In the genomic region with DNA sequence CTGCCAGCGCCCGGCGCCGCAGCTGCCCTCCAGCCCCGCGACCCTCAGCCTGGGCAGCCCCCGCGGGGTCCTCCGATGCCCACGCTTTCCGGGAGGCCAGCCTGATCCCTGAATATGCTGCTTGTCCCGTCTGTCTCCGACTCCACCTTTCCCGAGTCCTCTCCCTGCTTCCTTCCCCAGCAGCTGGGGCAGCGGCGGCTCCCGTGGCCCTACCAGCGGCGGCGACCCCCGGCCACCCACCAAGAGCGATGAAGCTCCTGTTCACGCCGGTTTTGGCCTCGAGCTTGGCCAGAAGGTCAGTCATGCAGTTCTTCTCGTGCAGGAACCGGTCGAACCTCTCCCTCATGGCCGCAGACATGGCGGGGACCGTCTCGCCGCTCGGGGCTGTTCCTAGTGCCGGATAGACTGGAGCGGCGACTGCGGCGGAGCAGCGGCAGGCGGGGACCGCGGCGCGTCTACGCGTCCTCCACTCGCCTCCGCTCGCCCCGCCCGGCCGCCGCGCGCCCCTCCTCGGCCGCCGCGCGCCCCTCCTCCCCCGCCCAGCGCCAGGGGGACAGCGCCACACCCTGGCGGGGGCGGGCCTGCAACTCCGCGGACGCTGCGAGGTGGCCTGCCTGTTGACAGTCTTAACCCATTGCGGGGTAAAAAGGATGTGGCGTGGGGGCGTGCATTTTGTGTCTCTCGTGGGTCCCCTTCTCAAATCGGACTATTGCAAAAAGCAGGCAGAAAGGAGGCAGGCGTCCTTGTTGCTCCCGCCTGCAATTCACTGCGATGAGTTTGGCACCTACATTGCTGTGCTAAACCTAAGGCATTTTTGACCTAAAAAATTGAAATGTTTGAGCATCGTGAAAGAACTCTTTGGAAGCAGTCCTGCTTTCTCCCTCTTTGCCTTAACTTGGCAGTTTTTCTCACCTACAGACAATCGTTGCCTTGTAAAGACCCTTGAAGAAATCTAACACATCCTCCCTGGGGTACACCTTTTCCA, we compare ENCODE assay signal across 8 cellular contexts. TPM values are rescaled to one million over a fixed set of nuclear protein-coding genes. Genes with fewer than 3 reads are reported as not detected.
A peak's percentile ranks its signal among the peaks of the same experiment; 100 is the strongest.
DNase-seq lines count a peak whose midpoint lies in the region; ATAC-seq and TF ChIP-seq lines count a peak whose summit lies in the region.

Gene REEP5 (minus strand): TSS at position 395 of the 985 bp plus-strand sequence. CDS start 37 bp downstream, at position 358.

- H3K27ac ChIP-seq in PC-9 (peak within 1 kb of the TSS; percentile 53), esophagus (ENCODE audit: low read depth in 2 of 2, low read length in 1 of 2) (peak within 1 kb of the TSS; percentile 90 to 96), muscle layer of duodenum (ENCODE audit: low read length) (peak within 1 kb of the TSS; percentile 90)

- no peaks in the 10 kb centered on the region for H3K27me3 Mint-ChIP-seq in activated T-cell treated with anti-CD3 and anti-CD28 coated beads, Interleukin-2, amount 50 U/mL, for 24 hours

- peaks cover 23% of the 10 kb centered on the region for H3K79me2 ChIP-seq in PC-9 (ENCODE audit: low read depth)

- peaks cover 64% of the 10 kb centered on the region for H3K4me1 Mint-ChIP-seq in activated T-cell treated with anti-CD3 and anti-CD28 coated beads, Interleukin-2, amount 50 U/mL, for 24 hours (ENCODE audit: low read depth)

- 1% methylated on average over 44 to 80 of the region's 80 CpGs for WGBS in esophagus, 2 donors

- no peaks in the 10 kb centered on the region for H3K9me2 ChIP-seq in PC-9 (ENCODE audit: insufficient read depth)

- H3F3A ChIP-seq in PC-9 (ENCODE audit: insufficient read depth, low read depth) = peaks cover 4% of the 10 kb centered on the region; the same call in 1 of the 2 replicates

- H3K27me3 ChIP-seq in PC-9 (ENCODE audit: insufficient read depth, low read depth) = no peaks in the 10 kb centered on the region
- no peaks in the 10 kb centered on the region for H3K27me3 ChIP-seq in esophagus (ENCODE audit: control insufficient read depth in 1 of 2, insufficient read depth in 2 of 2, low read length in 2 of 2)
- H3K27me3 ChIP-seq in muscle layer of duodenum (ENCODE audit: low read depth, low read length) = no peaks in the 10 kb centered on the region

- intact Hi-C loops in PC-9 (cut with micrococcal nuclease; ENCODE audit: unreplicated experiment) = loop anchor here (1.0 to 5.0 kb wide), 4 partner anchors 36 to 760 kb away; partner anchors contain the start of gene DCP2

- no TSS peak for BruUV-seq in PC-9 (replicated peaks; lab: Mats Ljungman, UMichigan)

- no peaks in the 10 kb centered on the region for H4K20me1 ChIP-seq in PC-9 (ENCODE audit: insufficient read depth)

- peak within 1 kb of the TSS; percentile 97 for H3K27ac Mint-ChIP-seq in activated T-cell treated with anti-CD3 and anti-CD28 coated beads, Interleukin-2, amount 50 U/mL, for 24 hours

- H3K36me3 ChIP-seq in PC-9 (ENCODE audit: low read depth) = no peaks in the 10 kb centered on the region
- H3K36me3 ChIP-seq in esophagus (ENCODE audit: control insufficient read depth in 2 of 2, insufficient read depth in 2 of 2, low read length in 1 of 2) = peaks cover 1 to 3% of the 10 kb centered on the region in 2 donors
- peaks cover 5 to 16% of the 10 kb centered on the region in 2 donors for H3K36me3 ChIP-seq in muscle layer of duodenum (ENCODE audit: control insufficient read depth in 1 of 2, insufficient read depth in 2 of 2, low read length in 2 of 2)

- peak within 1 kb of the TSS; percentile 96 for H3K4me3 Mint-ChIP-seq in activated T-cell treated with anti-CD3 and anti-CD28 coated beads, Interleukin-2, amount 50 U/mL, for 24 hours

- H3K9me3 ChIP-seq in PC-9 (ENCODE audit: insufficient read depth, low read depth) = no peaks in the 10 kb centered on the region
- no peaks in the 10 kb centered on the region for H3K9me3 ChIP-seq in esophagus (ENCODE audit: control insufficient read depth in 2 of 2, insufficient read depth in 1 of 2, low read depth in 1 of 2, low read length in 1 of 2)
- no peaks in the 10 kb centered on the region for H3K9me3 ChIP-seq in muscle layer of duodenum (ENCODE audit: control insufficient read depth in 1 of 2, low read length in 2 of 2)

- no peaks in the 10 kb centered on the region for H3K9me3 Mint-ChIP-seq in activated T-cell treated with anti-CD3 and anti-CD28 coated beads, Interleukin-2, amount 50 U/mL, for 24 hours

- peak; percentile 57 for TF ChIP-seq CTCF in PC-9 (conservative IDR thresholded peaks at IDR 0.05)

- peaks cover 7% of the 10 kb centered on the region; the same call in 1 of the 2 replicates for H3K4me1 ChIP-seq in PC-9 (replicated peaks; ENCODE audit: insufficient read depth)
- peaks cover 2 to 5% of the 10 kb centered on the region in 2 donors for H3K4me1 ChIP-seq in esophagus (ENCODE audit: control insufficient read depth in 2 of 2, insufficient read depth in 2 of 2, low read length in 1 of 2)
- peaks cover 11 to 49% of the 10 kb centered on the region in 2 donors for H3K4me1 ChIP-seq in muscle layer of duodenum (ENCODE audit: control insufficient read depth in 1 of 2, insufficient read depth in 2 of 2, low read length in 2 of 2)

- peak within 1 kb of the TSS; percentile 93 for H2AFZ ChIP-seq in PC-9

- peak within 1 kb of the TSS; percentile 70 for H3K4me2 ChIP-seq in PC-9

- POLR2A ChIA-PET in PC-9 (lab: Charles Lee; ENCODE audit: unreplicated experiment) = no interaction called here

- ATAC-seq in GM21515 (IDR thresholded peaks at IDR 0.05; ENCODE audit: unreplicated experiment) = peak; percentile 65

- H3K36me3 Mint-ChIP-seq in activated T-cell treated with anti-CD3 and anti-CD28 coated beads, Interleukin-2, amount 50 U/mL, for 24 hours (ENCODE audit: low read depth) = peaks cover 41% of the 10 kb centered on the region

- H3K4me3 ChIP-seq in PC-9 (peak within 1 kb of the TSS; percentile 97), esophagus (ENCODE audit: low read depth in 1 of 2, low read length in 2 of 2) (peak within 1 kb of the TSS; percentile 70 to 89), muscle layer of duodenum (ENCODE audit: low read depth in 1 of 2, low read length in 2 of 2) (peak within 1 kb of the TSS; percentile 82 to 90)

- peak; percentile 71 for DNase-seq in DMS114 treated with DMSO at 0.1 percent for 48 hours (lab: John Stamatoyannopoulos, UW; ENCODE audit: unreplicated experiment)
- peak; percentile 72 for DNase-seq in HuH-7.5 (ENCODE audit: low spot score)
- DNase-seq in PC-9 = peak; percentile 66 to 85
- DNase-seq in activated T-cell treated with anti-CD3 and anti-CD28 coated beads, Interleukin-2, amount 50 U/mL, for 24 hours = peak; percentile 90
- DNase-seq in stimulated activated CD8-positive, alpha-beta memory T cell treated with anti-CD3 and anti-CD28 coated beads, Interleukin-7, amount 100 ng/mL, for 48 hours (ENCODE audit: extremely low read depth in 1 of 2, low read depth in 1 of 2) = peak; percentile 69 to 76

- CTCF ChIA-PET in PC-9 (lab: Charles Lee) = interaction anchor here (0.5 to 0.7 kb wide), 3 partner anchors 37 to 803 kb away, joined by 3 to 6 read pairs (median 3); no protein-coding TSS in a partner anchor

RNA-seq across cellular contexts. Expression of gene REEP5, which starts in this region (rescaled TPM):
- total RNA-seq in PC-9 (2021) = 45.2 and 53.6 TPM in 2 replicates
- polyA plus RNA-seq in esophagus = 10 to 100 TPM; 25.4 to 36.8 TPM

Comparison
In these comparisons a context has a peak if more than half of its experiments do, and no peak if none do; other contexts are left out.
1. Peak in every context shown above with its lines: DNase-seq, ATAC-seq, H3K4me3 ChIP-seq and H3K27ac ChIP-seq.